ENCODE assay signal across 23 cellular contexts in genomic region chr5:24364711-24365110, GRCh38.
DNase-seq lines count a peak whose midpoint lies in the region; ATAC-seq lines count a peak whose summit lies in the region.
"Had no signal": no experiment of that assay in that cellular context is flagged by ENCODE, and none has a peak within 500 bp of the region (broad histone marks: within the 10 kb centered on the region; RNA-seq: fewer than 3 reads in every experiment).

No MANE protein-coding gene starts in this region.

- in situ Hi-C loops in KBM-7 (cut with MboI; ENCODE audit: low pct_unique_long_range_greater_than_20kb, low sequenced_read_pairs): no loop called here

- no peak overlapping the region for H2AFZ ChIP-seq in Karpas-422 (ENCODE audit: low read length)
- H2AFZ ChIP-seq: PC-9 had no signal

- no peaks in the 10 kb centered on the region for H3K27me3 ChIP-seq in Karpas-422 (ENCODE audit: low read length)
- H3K27me3 ChIP-seq: gastroesophageal sphincter had no signal

- H3K79me2 ChIP-seq in Karpas-422 (ENCODE audit: low read length): no peaks in the 10 kb centered on the region

- ATAC-seq in GM21737 (IDR thresholded peaks at IDR 0.05; ENCODE audit: unreplicated experiment): no peak
- ATAC-seq: activated CD4-positive, CD25-positive, alpha-beta regulatory T cell treated with anti-CD3 and anti-CD28 coated beads, Interleukin-2, amount 50 U/mL, for 24 hours; gastroesophageal sphincter; naive thymus-derived CD4-positive, alpha-beta T cell had no signal

- H3K4me1 ChIP-seq in Karpas-422 (ENCODE audit: low read length): no peaks in the 10 kb centered on the region
- H3K4me1 ChIP-seq: gastroesophageal sphincter, left ventricle myocardium inferior, prostate gland had no signal

- no peak overlapping the region for H3K4me3 ChIP-seq in Karpas-422 (ENCODE audit: low read length)
- H3K4me3 ChIP-seq: gastroesophageal sphincter, left ventricle myocardium inferior, PC-9, prostate gland had no signal

- peaks cover 5% of the 10 kb centered on the region; the same call in 1 of the 2 replicates for H3K9me3 ChIP-seq in Karpas-422 (ENCODE audit: low read length)
- H3K9me3 ChIP-seq: gastroesophageal sphincter, prostate gland had no signal

- H3K9me2 ChIP-seq in Karpas-422 (replicated peaks; ENCODE audit: insufficient read depth, low read length): no peaks in the 10 kb centered on the region

- H4K20me1 ChIP-seq in Karpas-422 (ENCODE audit: insufficient read depth, low read depth, low read length): no peaks in the 10 kb centered on the region

- H3K36me3 ChIP-seq in Karpas-422 (ENCODE audit: insufficient read depth, low read length): no peaks in the 10 kb centered on the region
- H3K36me3 ChIP-seq: gastroesophageal sphincter, left ventricle myocardium inferior, prostate gland had no signal

- no peak overlapping the region for H3K9ac ChIP-seq in Karpas-422 (ENCODE audit: low read length)

- no peak overlapping the region for H3K27ac ChIP-seq in Karpas-422 (ENCODE audit: low read length)
- H3K27ac ChIP-seq: C4-2B, gastroesophageal sphincter, left ventricle myocardium inferior, PC-9, prostate gland had no signal

- DNase-seq in Ammon's horn (ENCODE audit: low spot score) (peak; percentile 17), KBM-7 (peak; percentile 23), NCI-H748 (lab: John Stamatoyannopoulos, UW; ENCODE audit: unreplicated experiment) (peak; percentile 78), SW480 (ENCODE audit: low spot score) (peak; percentile 44), 8988T (no peak), Karpas-422 (no peak), NCI-H510A treated with DMSO at 0.1 percent for 48 hours (lab: John Stamatoyannopoulos, UW) (no peak)
- DNase-seq: activated CD4-positive, alpha-beta T cell treated with anti-CD3 and anti-CD28 coated beads, Interleukin-2, amount 50 U/mL, for 48 hours; activated naive CD4-positive, alpha-beta T cell treated with anti-CD3 and anti-CD28 coated beads, Interleukin-2, amount 50 U/mL, for 16 hours; amniotic stem cell; IMR-90; left ventricle myocardium inferior; midbrain; naive thymus-derived CD4-positive, alpha-beta T cell; PC-9; stimulated activated CD4-positive, alpha-beta T cell treated with anti-CD3 and anti-CD28 coated beads, Interleukin-15, amount 100 ng/mL, for 24 hours; stimulated activated naive CD4-positive, alpha-beta T cell treated with Interleukin-2 at 50 U/mL for 16 hours; T-cell had no signal

- H3K4me2 ChIP-seq in Karpas-422 (ENCODE audit: low read depth, low read length, poor library complexity, severe bottlenecking): no peak overlapping the region
- H3K4me2 ChIP-seq: PC-9 had no signal

Comparison
In these comparisons a context has a peak if more than half of its experiments do, and no peak if none do; other contexts are left out.
1. DNase-seq: peak in Ammon's horn (single experiment), KBM-7 (single experiment), NCI-H748 (single experiment) and SW480 (single experiment); none in 8988T (single experiment), Karpas-422 (single experiment) and NCI-H510A treated with DMSO at 0.1 percent for 48 hours (single experiment).